8 cellular contexts compared by ENCODE assay signal in the genomic region with DNA sequence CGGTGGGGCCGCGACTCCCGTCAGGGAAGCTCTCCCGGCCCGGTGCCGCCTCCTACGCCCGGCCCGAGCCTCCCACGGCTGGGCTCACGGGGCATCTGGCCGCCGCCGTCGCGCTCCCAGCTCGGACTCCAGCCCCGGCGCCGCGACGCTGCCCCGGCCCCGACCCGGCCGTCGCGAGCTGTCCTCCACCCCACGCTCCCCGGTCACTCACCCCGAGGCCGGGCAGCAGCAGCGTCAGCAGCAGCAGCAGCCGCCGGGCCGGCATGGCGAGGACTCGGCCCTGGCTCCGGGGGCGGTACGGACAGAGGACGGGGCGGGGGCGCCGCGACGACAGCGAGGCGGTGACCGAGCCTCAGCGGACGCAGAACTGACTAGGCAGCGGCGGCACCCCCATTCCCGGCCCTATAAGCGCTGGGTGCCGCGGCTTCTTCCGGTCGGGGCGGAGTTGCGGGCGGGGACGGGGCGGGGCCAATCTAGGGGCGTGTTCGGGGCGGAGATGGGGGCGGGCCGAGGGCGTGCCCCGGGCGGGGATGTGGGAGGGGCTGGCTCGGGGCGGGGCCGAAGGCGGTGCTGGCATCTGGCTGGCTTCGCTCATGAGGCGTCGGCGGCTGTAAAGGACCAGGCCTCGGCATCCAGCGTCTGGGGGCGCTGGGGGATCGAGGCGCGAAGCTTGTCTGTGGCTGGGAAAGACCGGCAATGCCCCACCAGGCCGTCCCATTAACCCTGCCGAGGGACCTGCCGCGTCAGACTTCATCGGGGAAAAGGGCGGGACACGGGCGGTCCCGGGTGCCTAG. TPM values are rescaled to one million over a fixed set of nuclear protein-coding genes. Genes with fewer than 3 reads are reported as not detected.
A peak's percentile ranks its signal among the peaks of the same experiment; 100 is the strongest.
DNase-seq lines count a peak whose midpoint lies in the region; ATAC-seq, FAIRE-seq and TF ChIP-seq lines count a peak whose summit lies in the region.

Gene ERN1 (minus strand): TSS at position 380 of the 794 bp plus-strand sequence. CDS start 115 bp downstream, at position 265.

- DNase-seq in AG04449 (ENCODE audit: low read depth, low spot score) (peak; percentile 56), NCI-H345 (lab: John Stamatoyannopoulos, UW) (peak; percentile 85), activated B cell treated with CpG ODN at 0.5 μM for 24 hours (peak; percentile 81), bronchial epithelial cell (ENCODE audit: low read depth) (peak; percentile 75), immature natural killer cell (peak; percentile 91 to 94 (median 94)), smooth muscle cell of the brain vasculature (ENCODE audit: low read depth, low spot score) (peak; percentile 78)

- CTCF ChIA-PET in AG04449 (lab: Yijun Ruan, JAX) = interaction anchor here (0.9 to 27.2 kb wide), 20 partner anchors 8 to 219 kb away, joined by 3 to 1118 read pairs (median 4); partner anchors contain the start of genes CSHL1, GH1 and ICAM2
- CTCF ChIA-PET in activated B cell treated with CpG ODN at 0.5 μM for 24 hours (lab: Charles Lee) = interaction anchor here (0.9 to 7.4 kb wide), 7 partner anchors 67 to 227 kb away, joined by 3 to 411 read pairs (median 4); partner anchors contain the start of genes CSHL1 and GH1

- peak within 1 kb of the TSS; percentile 64 for H3K4me3 ChIP-seq in AG04449 (ENCODE audit: low read depth, low read length)
- H3K4me3 ChIP-seq in bronchial epithelial cell (ENCODE audit: low read depth, low read length) = peak within 1 kb of the TSS; percentile 64

- peak within 1 kb of the TSS; percentile 88 for H3K27ac Mint-ChIP-seq in activated B cell treated with CpG ODN at 0.5 μM for 24 hours
- peak within 1 kb of the TSS; percentile 90 to 99 (median 96) for H3K27ac Mint-ChIP-seq in immature natural killer cell

- H3K27me3 Mint-ChIP-seq in activated B cell treated with CpG ODN at 0.5 μM for 24 hours (peaks cover 1% of the 10 kb centered on the region), immature natural killer cell (ENCODE audit: low read depth in 3 of 3) (peaks cover 0 to 8% (median 3%) of the 10 kb centered on the region in 3 donors)

- intact Hi-C loops in activated B cell treated with CpG ODN at 0.5 μM for 24 hours (cut with micrococcal nuclease) = loop anchor here (1.0 to 5.0 kb wide), 8 partner anchors 15 to 431 kb away; partner anchors contain the start of genes CEP95, DDX5, SMARCD2 and STRADA

- H3K9me3 Mint-ChIP-seq in activated B cell treated with CpG ODN at 0.5 μM for 24 hours (no peaks in the 10 kb centered on the region), immature natural killer cell (no peaks in the 10 kb centered on the region)

- peaks cover 27% of the 10 kb centered on the region for H3K4me1 Mint-ChIP-seq in activated B cell treated with CpG ODN at 0.5 μM for 24 hours
- peaks cover 44 to 51% of the 10 kb centered on the region in 2 donors for H3K4me1 Mint-ChIP-seq in immature natural killer cell

- POLR2A ChIA-PET in AG04449 (lab: Yijun Ruan, JAX) (interaction anchor here (0.5 to 3.5 kb wide), 13 partner anchors 12 to 152 kb away, joined by 3 to 35 read pairs (median 3); no protein-coding TSS in a partner anchor), activated B cell treated with CpG ODN at 0.5 μM for 24 hours (lab: Charles Lee) (interaction anchor here (0.7 to 5.7 kb wide), 20 partner anchors 7 to 377 kb away, joined by 3 to 103 read pairs (median 5); partner anchors contain the start of genes CEP95, DDX5 and ICAM2)

- TF ChIP-seq CTCF in AG04449 (IDR thresholded peaks at IDR 0.05; ENCODE audit: insufficient read depth, low read length, missing control alignments) = no peak
- TF ChIP-seq CTCF in activated B cell treated with CpG ODN at 0.5 μM for 24 hours (IDR thresholded peaks at IDR 0.05) = no peak
- no peak for TF ChIP-seq CTCF in bronchial epithelial cell (IDR thresholded peaks at IDR 0.05; ENCODE audit: insufficient read depth, low read length, severe bottlenecking)

- ATAC-seq in GM18870 (IDR thresholded peaks at IDR 0.05; ENCODE audit: unreplicated experiment) (peak; percentile 42), HG03103 (IDR thresholded peaks at IDR 0.05; ENCODE audit: low read depth, unreplicated experiment) (peak; percentile 62), activated B cell treated with CpG ODN at 0.5 μM for 24 hours (ENCODE audit: low read depth) (peak; percentile 88)

- FAIRE-seq in bronchial epithelial cell (lab: Jason Lieb, UNC) = no peak

- H3K27me3 ChIP-seq in bronchial epithelial cell (ENCODE audit: control insufficient read depth, insufficient read depth, low read length) = no peaks in the 10 kb centered on the region

- H3K4me3 Mint-ChIP-seq in activated B cell treated with CpG ODN at 0.5 μM for 24 hours (peak within 1 kb of the TSS; percentile 83), immature natural killer cell (peak within 1 kb of the TSS; percentile 90 to 98 (median 95))

- H3K36me3 Mint-ChIP-seq in activated B cell treated with CpG ODN at 0.5 μM for 24 hours (ENCODE audit: low read depth) (no peaks in the 10 kb centered on the region), immature natural killer cell (no peaks in the 10 kb centered on the region)

- no peaks in the 10 kb centered on the region for H3K36me3 ChIP-seq in bronchial epithelial cell (ENCODE audit: control insufficient read depth, insufficient read depth, low read length)

RNA-seq across cellular contexts. Expression of gene ERN1, which starts in this region (rescaled TPM):
- 11.9 and 12.9 TPM in 2 replicates for total RNA-seq in activated B cell treated with CpG ODN at 0.5 μM for 24 hours
- 22.1 and 35.2 TPM in 2 replicates for total RNA-seq in bronchial epithelial cell
- 10 to 100 TPM; 30.7 to 52.9 (median 31.3) TPM for polyA plus RNA-seq in immature natural killer cell

Comparison
In these comparisons a context has a peak if more than half of its experiments do, and no peak if none do; other contexts are left out.
1. Peak in every context shown above with its lines: DNase-seq, ATAC-seq and H3K4me3 ChIP-seq.